ENCODE assay signal across 8 cellular contexts in the genomic region with DNA sequence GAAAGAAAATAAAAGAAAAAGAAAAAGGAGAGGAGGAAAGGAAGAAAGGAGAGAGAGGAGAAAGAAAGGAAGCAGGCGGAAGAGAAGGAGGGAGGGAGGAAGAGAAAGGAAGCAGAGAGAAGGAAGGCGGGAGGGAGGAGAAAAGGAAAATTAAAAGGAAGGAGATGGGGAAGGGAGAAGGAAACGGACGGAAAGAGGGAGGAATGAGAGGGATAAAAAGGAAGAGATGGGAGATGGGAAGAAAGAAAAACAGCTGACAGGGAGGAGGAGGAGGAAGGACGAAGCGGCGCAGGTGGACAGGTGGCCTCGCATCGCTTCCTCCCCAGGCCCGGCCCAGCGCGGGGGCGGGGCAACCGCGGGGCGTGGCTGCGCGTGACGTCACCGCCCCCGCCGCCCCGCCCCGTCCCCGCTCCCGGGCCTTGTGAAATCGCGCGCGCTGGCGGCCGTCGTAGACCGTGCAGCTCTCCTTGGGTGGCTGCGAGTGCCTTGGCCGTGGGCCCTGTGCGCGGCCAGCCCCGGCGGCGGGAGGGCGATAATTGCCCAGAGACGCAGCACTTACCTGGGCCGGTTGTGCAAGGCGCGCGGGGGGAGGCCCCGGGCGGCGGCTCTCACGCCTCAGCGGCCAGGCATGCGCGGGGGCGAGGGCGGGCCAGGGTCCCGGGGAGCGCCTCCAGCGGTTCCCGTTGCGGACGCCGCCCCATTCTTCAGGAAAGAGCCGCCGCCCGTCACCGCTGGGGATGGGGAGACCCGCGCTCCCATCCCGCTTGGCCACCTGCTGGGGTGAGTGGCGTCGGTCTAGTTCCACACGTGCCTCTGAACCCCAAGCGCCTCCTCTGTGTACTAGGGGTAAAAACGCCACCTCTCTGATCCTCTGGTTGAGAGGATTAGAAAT. TPM values are rescaled to one million over a fixed set of nuclear protein-coding genes. Genes with fewer than 3 reads are reported as not detected.
DNase-seq lines count a peak whose midpoint lies in the region; ATAC-seq, FAIRE-seq and TF ChIP-seq lines count a peak whose summit lies in the region.

No MANE protein-coding gene starts in this region.

- H2AFZ ChIP-seq in neuron (ENCODE audit: low read depth, low read length), result peak overlapping the region; percentile 99

- no peak for TF ChIP-seq POLR2A in stomach (IDR thresholded peaks at IDR 0.05)

- H3K4me1 Mint-ChIP-seq in CD4-positive, alpha-beta memory T cell, result peaks cover 3 to 10% (median 6%) of the 10 kb centered on the region in 4 donors

- peak; percentile 90 for ATAC-seq in GM21360 (IDR thresholded peaks at IDR 0.05; ENCODE audit: unreplicated experiment)
- peak; percentile 74 for ATAC-seq in foreskin keratinocyte

- no peaks in the 10 kb centered on the region for H3K27me3 ChIP-seq in CD4-positive, alpha-beta memory T cell (ENCODE audit: insufficient read depth, low read length)
- H3K27me3 ChIP-seq in foreskin keratinocyte (no peaks in the 10 kb centered on the region), neuron (ENCODE audit: insufficient read depth, low read length) (peaks cover 43% of the 10 kb centered on the region), stomach (peaks cover 0 to 51% (median 13%) of the 10 kb centered on the region in 3 donors)

- H3K27me3 Mint-ChIP-seq in CD4-positive, alpha-beta memory T cell, result peaks cover 3 to 10% of the 10 kb centered on the region in 2 donors

- H3K4me1 ChIP-seq in CD4-positive, alpha-beta memory T cell (ENCODE audit: insufficient read depth, low read length), result peaks cover 5% of the 10 kb centered on the region
- H3K4me1 ChIP-seq in foreskin keratinocyte, result peaks cover 21% of the 10 kb centered on the region
- H3K4me1 ChIP-seq in neuron (ENCODE audit: insufficient read depth, low read length), result peaks cover 3% of the 10 kb centered on the region
- H3K4me1 ChIP-seq in stomach, result peaks cover 5 to 15% (median 10%) of the 10 kb centered on the region in 4 donors

- CTCF ChIA-PET in CD4-positive, alpha-beta memory T cell (lab: Charles Lee; ENCODE audit: partially characterized antibody), result interaction anchor here (0.9 to 1.1 kb wide), 2 partner anchors 98 to 124 kb away, joined by 3 to 4 read pairs; no protein-coding TSS in a partner anchor

- peak overlapping the region in 6 of 7 donors; percentile 25 to 91 (median 86) for H3K27ac Mint-ChIP-seq in CD4-positive, alpha-beta memory T cell

- TF ChIP-seq EP300 in stomach (IDR thresholded peaks at IDR 0.05), result no peak

- POLR2A ChIA-PET in CD4-positive, alpha-beta memory T cell (lab: Charles Lee; ENCODE audit: partially characterized antibody), result interaction anchor here (1.1 kb wide), 1 partner anchor 119 kb away, joined by 4 read pairs; the partner anchor contains the start of gene TRMO

- peak overlapping the region; percentile 11 to 42 for H3K4me3 ChIP-seq in CD4-positive, alpha-beta memory T cell (ENCODE audit: low read length in 2 of 2)
- H3K4me3 ChIP-seq in neuron (ENCODE audit: low read length) (peak overlapping the region; percentile 72), stomach (peak overlapping the region; percentile 47 to 62 (median 56))

- H3K27ac ChIP-seq in CD4-positive, alpha-beta memory T cell (ENCODE audit: low read depth, low read length), result no peak overlapping the region
- peak overlapping the region; percentile 49 for H3K27ac ChIP-seq in foreskin keratinocyte
- peak overlapping the region; percentile 65 to 82 (median 72) for H3K27ac ChIP-seq in stomach

- no peaks in the 10 kb centered on the region for H3K36me3 ChIP-seq in CD4-positive, alpha-beta memory T cell (ENCODE audit: insufficient read depth, low read length)
- H3K36me3 ChIP-seq in neuron (ENCODE audit: insufficient read depth, low read length) (no peaks in the 10 kb centered on the region), stomach (no peaks in the 10 kb centered on the region)

- peak overlapping the region; percentile 80 to 88 (median 84) for H3K4me3 Mint-ChIP-seq in CD4-positive, alpha-beta memory T cell

- 1 to 4% (median 2%) methylated on average over 22 to 75 of the region's 75 CpGs for WGBS in stomach, 5 donors

- FAIRE-seq in RCC 7860 (lab: Jason Lieb, UNC), result no peak

- no peaks in the 10 kb centered on the region for H3K36me3 Mint-ChIP-seq in CD4-positive, alpha-beta memory T cell

- H3K9me3 ChIP-seq in CD4-positive, alpha-beta memory T cell (ENCODE audit: control insufficient read depth in 1 of 2, low read length in 2 of 2), result no peaks in the 10 kb centered on the region
- no peaks in the 10 kb centered on the region for H3K9me3 ChIP-seq in neuron (ENCODE audit: low read length)
- H3K9me3 ChIP-seq in stomach, result no peaks in the 10 kb centered on the region

- intact Hi-C loops in CD4-positive, alpha-beta memory T cell (cut with micrococcal nuclease), result loop anchor here (5.0 kb wide), 1 partner anchor 91 kb away; no protein-coding TSS in a partner anchor
- intact Hi-C loops in stomach (cut with DNase I; ENCODE audit: low total_unique reads), result no loop called here

- TF ChIP-seq CTCF in foreskin keratinocyte (conservative IDR thresholded peaks at IDR 0.05) (peak; percentile 49), stomach (IDR thresholded peaks at IDR 0.05) (peak in 1 of 7 experiments; percentile 11)

- H3K9me3 Mint-ChIP-seq in CD4-positive, alpha-beta memory T cell, result no peaks in the 10 kb centered on the region

- DNase-seq in CD4-positive, alpha-beta memory T cell, result peak; percentile 72 to 78 (median 75)
- DNase-seq in HUDEP-2 (lab: John Stamatoyannopoulos, UW; ENCODE audit: unreplicated experiment in 76 of 76) (peak in 53 of 76 experiments; percentile 3 to 63 (median 40)), RCC 7860 (ENCODE audit: low spot score) (peak; percentile 53), foreskin keratinocyte (peak in 1 of 2 donors; percentile 48), stomach (peak; percentile 88)
- peak; percentile 69 for DNase-seq in activated T-helper 9 cell treated with anti-CD3 and anti-CD28 coated beads, Interleukin-2, amount 50 U/mL, for 16 hours (ENCODE audit: low read depth)

RNA-seq across cellular contexts. Expression of gene FOXE1, which starts 49.6 kb away (rescaled TPM):
- total RNA-seq in CD4-positive, alpha-beta memory T cell, result not detected
- not detected for polyA plus RNA-seq in CD4-positive, alpha-beta memory T cell
- 0.17 and 0.32 TPM in 2 replicates for total RNA-seq in foreskin keratinocyte
- polyA plus RNA-seq in foreskin keratinocyte, result 0.09 and 0.30 TPM in 2 replicates
- 1 to 10 TPM in 1 of 5 donors, not detected in 4; 8.0 TPM for total RNA-seq in stomach
- polyA plus RNA-seq in stomach, result 1 to 10 TPM in 1 of 3 donors, not detected in 2; 1.9 TPM
